ENCODE assay signal across 8 cellular contexts in the genomic region with DNA sequence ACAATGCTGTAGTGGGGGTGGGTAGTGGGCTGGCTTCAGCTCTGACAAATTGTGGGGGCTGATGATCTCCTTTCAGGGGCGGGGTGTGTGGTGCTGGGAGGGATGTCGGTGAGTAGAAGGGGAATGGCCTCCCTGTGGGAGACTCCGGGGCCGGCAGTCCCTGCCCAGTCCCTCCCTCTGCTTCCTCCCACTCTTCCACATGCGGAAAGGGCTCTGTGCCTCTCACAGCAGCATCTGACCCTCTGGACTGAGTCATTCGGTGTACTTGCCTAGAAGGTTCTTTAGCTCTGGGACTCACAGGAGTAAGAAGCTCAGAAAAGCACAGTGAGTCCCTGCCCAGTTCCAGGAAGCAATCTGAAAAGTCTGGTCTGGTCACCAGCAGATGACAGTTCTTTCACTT. TPM values are rescaled to one million over a fixed set of nuclear protein-coding genes. Genes with fewer than 3 reads are reported as not detected.
DNase-seq lines count a peak whose midpoint lies in the region; TF ChIP-seq lines count a peak whose summit lies in the region.

No MANE protein-coding gene starts in this region.

- DNase-seq in HFF-Myc (ENCODE audit: extremely low read depth, low read depth) (peak; percentile 61), adrenal gland (peak in 6 of 7 donors; percentile 44 to 69 (median 56)), iPS-NIHi11 (ENCODE audit: low spot score) (peak; percentile 70), smooth muscle cell of the brain vasculature (ENCODE audit: low read depth, low spot score) (peak; percentile 71), DMS79 treated with DMSO at 0.1 percent for 48 hours (lab: John Stamatoyannopoulos, UW) (no peak), SHP77 (lab: John Stamatoyannopoulos, UW) (no peak), DMS153 (lab: John Stamatoyannopoulos, UW) (no peak), NCI-H446 (lab: John Stamatoyannopoulos, UW) (no peak)

- intact Hi-C loops in adrenal gland (cut with DNase I), result no loop called here

- peaks cover 0 to 7% of the 10 kb centered on the region in 2 donors for H3K4me1 ChIP-seq in adrenal gland (replicated peaks in 1 of 2)

- H3K27ac ChIP-seq in adrenal gland, result peak overlapping the region in 2 of 5 donors; percentile 33 to 57

- H3K27me3 ChIP-seq in adrenal gland, result no peaks in the 10 kb centered on the region

- TF ChIP-seq CTCF in HFF-Myc (IDR thresholded peaks at IDR 0.05; ENCODE audit: low read depth, low read length, missing control alignments) (no peak), adrenal gland (IDR thresholded peaks at IDR 0.05) (no peak)

- H3K4me3 ChIP-seq in HFF-Myc (replicated peaks; ENCODE audit: low read depth, low read length), result no peak overlapping the region
- H3K4me3 ChIP-seq in adrenal gland, result no peak overlapping the region

- WGBS in adrenal gland, 4 donors, result 9 to 26% (median 21%) methylated on average over 6 of the region's 6 CpGs

- no peaks in the 10 kb centered on the region for H3K9me3 ChIP-seq in adrenal gland (replicated peaks in 1 of 3)

- no peak for TF ChIP-seq POLR2A in adrenal gland (IDR thresholded peaks at IDR 0.05)

- H3K36me3 ChIP-seq in adrenal gland (replicated peaks in 1 of 2), result no peaks in the 10 kb centered on the region

RNA-seq across cellular contexts. Expression of a gene that starts 14.2 kb away (rescaled TPM):
- total RNA-seq in adrenal gland, result 1 to 10 TPM in 7 of 8 donors, under 1 TPM in 1; 0.79 to 3.6 (median 2.2) TPM
- polyA plus RNA-seq in adrenal gland, result 1 to 10 TPM in 2 of 3 donors, under 1 TPM in 1; 0.37 to 1.3 (median 1.1) TPM

Comparison
In these comparisons a context has a peak if more than half of its experiments do, and no peak if none do; other contexts are left out.
1. DNase-seq: peak in HFF-Myc (single experiment), adrenal gland (6 of 7), iPS-NIHi11 (single experiment) and smooth muscle cell of the brain vasculature (single experiment); none in DMS79 treated with DMSO at 0.1 percent for 48 hours (single experiment), SHP77 (0 of 2), DMS153 (single experiment) and NCI-H446 (0 of 2).